1 cellular context compared by ENCODE assay signal in the genomic region with DNA sequence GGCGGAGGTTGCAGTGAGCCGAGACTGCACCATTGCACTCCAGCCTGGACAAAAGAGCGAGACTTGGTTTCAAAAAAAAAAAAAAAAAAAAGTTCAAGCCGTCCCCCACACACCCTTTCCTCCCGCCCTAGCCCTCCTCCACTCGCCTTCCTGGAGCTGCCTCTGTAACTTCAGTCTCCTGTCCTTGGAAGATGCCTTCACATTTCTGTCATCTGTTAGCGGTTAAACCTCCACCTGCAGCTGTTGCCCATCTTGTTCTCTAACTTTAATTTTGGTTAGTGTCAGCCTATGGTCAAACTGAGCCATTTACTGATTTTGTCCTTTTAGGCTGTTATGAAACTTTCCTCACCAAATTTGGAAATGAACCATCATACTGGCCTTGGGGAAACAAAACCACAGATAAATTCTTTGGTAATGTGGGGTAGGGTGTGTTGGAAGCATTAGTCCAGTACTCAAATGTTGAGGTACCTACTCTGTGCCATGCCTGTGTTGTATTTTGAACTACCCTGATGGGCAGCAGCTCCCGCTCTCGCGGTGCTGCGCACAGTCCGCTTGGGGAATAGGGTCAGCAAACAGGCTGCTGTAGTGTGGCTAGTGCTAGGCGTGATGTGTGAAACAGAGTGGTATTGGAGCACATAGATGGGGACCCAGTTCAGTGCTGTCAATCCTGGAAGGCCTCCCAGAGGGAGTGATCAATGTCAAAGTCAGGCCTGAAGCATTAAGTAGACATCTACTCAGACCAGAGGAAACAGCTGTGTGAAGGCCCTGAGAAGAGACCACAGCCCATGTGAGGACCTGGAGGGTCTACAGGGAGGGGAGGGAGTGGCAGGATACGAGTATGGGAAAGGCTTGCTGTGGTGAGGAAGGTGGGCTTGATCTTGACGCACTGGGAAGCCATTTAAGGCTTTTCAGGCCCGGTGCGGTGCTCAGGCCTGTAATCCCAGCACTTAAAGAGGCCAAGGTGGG.
A peak's percentile ranks its signal among the peaks of the same experiment; 100 is the strongest.
TF ChIP-seq lines count a peak whose summit lies in the region.

No MANE protein-coding gene starts in this region.

TF ChIP-seq in K562, 482 proteins besides CTCF, POLR2A, EP300 and RAD21:
- TF ChIP-seq, protein P1, sequence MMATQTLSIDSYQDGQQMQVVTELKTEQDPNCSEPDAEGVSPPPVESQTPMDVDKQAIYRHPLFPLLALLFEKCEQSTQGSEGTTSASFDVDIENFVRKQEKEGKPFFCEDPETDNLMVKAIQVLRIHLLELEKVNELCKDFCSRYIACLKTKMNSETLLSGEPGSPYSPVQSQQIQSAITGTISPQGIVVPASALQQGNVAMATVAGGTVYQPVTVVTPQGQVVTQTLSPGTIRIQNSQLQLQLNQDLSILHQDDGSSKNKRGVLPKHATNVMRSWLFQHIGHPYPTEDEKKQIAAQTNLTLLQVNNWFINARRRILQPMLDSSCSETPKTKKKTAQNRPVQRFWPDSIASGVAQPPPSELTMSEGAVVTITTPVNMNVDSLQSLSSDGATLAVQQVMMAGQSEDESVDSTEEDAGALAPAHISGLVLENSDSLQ (IDR thresholded peaks at IDR 0.05): no peak
- TF ChIP-seq ZNF561 (CRISPR knock-in tag; conservative IDR thresholded peaks at IDR 0.05) (no peak), POLR3G (IDR thresholded peaks at IDR 0.05; ENCODE audit: extremely low read depth, insufficient read length, insufficient replicate concordance) (no peak), MEF2A (IDR thresholded peaks at IDR 0.05; ENCODE audit: control insufficient read depth, low read depth, low read length) (no peak), ZNF282 (CRISPR knock-in tag; IDR thresholded peaks at IDR 0.05) (no peak), DPF2 (IDR thresholded peaks at IDR 0.05) (no peak), NFIC (IDR thresholded peaks at IDR 0.05) (no peak), ETV5 (CRISPR knock-in tag; IDR thresholded peaks at IDR 0.05; ENCODE audit: low read depth) (no peak), MTA1 (IDR thresholded peaks at IDR 0.05; ENCODE audit: borderline replicate concordance) (no peak), POLR2AphosphoS2 (IDR thresholded peaks at IDR 0.05; ENCODE audit: low read length) (peak; percentile 50; the same call in 1 of the 2 replicates), ZNF274 (IDR thresholded peaks at IDR 0.05; ENCODE audit: borderline replicate concordance, low read depth, low read length) (no peak), KDM4B (IDR thresholded peaks at IDR 0.05; ENCODE audit: borderline replicate concordance in 2 of 2, low read depth in 1 of 2) (no peak), ETV1 (tag; conservative IDR thresholded peaks at IDR 0.05; ENCODE audit: low read depth) (no peak), RBM17 (IDR thresholded peaks at IDR 0.05; ENCODE audit: borderline replicate concordance, low read depth, low read length) (no peak), ZFP36 (IDR thresholded peaks at IDR 0.05; ENCODE audit: low read depth, low read length, partially characterized antibody) (peak; percentile 86), MYBL2 (IDR thresholded peaks at IDR 0.05; ENCODE audit: low read depth) (no peak), MYBL2 (CRISPR knock-in tag; IDR thresholded peaks at IDR 0.05; ENCODE audit: borderline replicate concordance) (no peak), RBM14 (IDR thresholded peaks at IDR 0.05; ENCODE audit: borderline replicate concordance, insufficient read depth, low read depth, low read length) (no peak), CHD2 (IDR thresholded peaks at IDR 0.05; ENCODE audit: low read depth, low read length) (no peak), ZNF134 (CRISPR knock-in tag; conservative IDR thresholded peaks at IDR 0.05) (no peak), POLR2H (tag; IDR thresholded peaks at IDR 0.05; ENCODE audit: low read depth) (no peak)
- TF ChIP-seq, protein P2, sequence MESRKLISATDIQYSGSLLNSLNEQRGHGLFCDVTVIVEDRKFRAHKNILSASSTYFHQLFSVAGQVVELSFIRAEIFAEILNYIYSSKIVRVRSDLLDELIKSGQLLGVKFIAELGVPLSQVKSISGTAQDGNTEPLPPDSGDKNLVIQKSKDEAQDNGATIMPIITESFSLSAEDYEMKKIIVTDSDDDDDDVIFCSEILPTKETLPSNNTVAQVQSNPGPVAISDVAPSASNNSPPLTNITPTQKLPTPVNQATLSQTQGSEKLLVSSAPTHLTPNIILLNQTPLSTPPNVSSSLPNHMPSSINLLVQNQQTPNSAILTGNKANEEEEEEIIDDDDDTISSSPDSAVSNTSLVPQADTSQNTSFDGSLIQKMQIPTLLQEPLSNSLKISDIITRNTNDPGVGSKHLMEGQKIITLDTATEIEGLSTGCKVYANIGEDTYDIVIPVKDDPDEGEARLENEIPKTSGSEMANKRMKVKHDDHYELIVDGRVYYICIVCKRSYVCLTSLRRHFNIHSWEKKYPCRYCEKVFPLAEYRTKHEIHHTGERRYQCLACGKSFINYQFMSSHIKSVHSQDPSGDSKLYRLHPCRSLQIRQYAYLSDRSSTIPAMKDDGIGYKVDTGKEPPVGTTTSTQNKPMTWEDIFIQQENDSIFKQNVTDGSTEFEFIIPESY (CRISPR knock-in tag; IDR thresholded peaks at IDR 0.05): peak; percentile 39; the same call in 1 of the 2 replicates
- TF ChIP-seq, protein P3, sequence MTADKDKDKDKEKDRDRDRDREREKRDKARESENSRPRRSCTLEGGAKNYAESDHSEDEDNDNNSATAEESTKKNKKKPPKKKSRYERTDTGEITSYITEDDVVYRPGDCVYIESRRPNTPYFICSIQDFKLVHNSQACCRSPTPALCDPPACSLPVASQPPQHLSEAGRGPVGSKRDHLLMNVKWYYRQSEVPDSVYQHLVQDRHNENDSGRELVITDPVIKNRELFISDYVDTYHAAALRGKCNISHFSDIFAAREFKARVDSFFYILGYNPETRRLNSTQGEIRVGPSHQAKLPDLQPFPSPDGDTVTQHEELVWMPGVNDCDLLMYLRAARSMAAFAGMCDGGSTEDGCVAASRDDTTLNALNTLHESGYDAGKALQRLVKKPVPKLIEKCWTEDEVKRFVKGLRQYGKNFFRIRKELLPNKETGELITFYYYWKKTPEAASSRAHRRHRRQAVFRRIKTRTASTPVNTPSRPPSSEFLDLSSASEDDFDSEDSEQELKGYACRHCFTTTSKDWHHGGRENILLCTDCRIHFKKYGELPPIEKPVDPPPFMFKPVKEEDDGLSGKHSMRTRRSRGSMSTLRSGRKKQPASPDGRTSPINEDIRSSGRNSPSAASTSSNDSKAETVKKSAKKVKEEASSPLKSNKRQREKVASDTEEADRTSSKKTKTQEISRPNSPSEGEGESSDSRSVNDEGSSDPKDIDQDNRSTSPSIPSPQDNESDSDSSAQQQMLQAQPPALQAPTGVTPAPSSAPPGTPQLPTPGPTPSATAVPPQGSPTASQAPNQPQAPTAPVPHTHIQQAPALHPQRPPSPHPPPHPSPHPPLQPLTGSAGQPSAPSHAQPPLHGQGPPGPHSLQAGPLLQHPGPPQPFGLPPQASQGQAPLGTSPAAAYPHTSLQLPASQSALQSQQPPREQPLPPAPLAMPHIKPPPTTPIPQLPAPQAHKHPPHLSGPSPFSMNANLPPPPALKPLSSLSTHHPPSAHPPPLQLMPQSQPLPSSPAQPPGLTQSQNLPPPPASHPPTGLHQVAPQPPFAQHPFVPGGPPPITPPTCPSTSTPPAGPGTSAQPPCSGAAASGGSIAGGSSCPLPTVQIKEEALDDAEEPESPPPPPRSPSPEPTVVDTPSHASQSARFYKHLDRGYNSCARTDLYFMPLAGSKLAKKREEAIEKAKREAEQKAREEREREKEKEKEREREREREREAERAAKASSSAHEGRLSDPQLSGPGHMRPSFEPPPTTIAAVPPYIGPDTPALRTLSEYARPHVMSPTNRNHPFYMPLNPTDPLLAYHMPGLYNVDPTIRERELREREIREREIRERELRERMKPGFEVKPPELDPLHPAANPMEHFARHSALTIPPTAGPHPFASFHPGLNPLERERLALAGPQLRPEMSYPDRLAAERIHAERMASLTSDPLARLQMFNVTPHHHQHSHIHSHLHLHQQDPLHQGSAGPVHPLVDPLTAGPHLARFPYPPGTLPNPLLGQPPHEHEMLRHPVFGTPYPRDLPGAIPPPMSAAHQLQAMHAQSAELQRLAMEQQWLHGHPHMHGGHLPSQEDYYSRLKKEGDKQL (CRISPR knock-in tag; IDR thresholded peaks at IDR 0.05; ENCODE audit: borderline replicate concordance): no peak
- TF ChIP-seq, protein P4, sequence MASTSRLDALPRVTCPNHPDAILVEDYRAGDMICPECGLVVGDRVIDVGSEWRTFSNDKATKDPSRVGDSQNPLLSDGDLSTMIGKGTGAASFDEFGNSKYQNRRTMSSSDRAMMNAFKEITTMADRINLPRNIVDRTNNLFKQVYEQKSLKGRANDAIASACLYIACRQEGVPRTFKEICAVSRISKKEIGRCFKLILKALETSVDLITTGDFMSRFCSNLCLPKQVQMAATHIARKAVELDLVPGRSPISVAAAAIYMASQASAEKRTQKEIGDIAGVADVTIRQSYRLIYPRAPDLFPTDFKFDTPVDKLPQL (IDR thresholded peaks at IDR 0.05; ENCODE audit: extremely low read depth, insufficient read length): no peak
- TF ChIP-seq, protein P5, sequence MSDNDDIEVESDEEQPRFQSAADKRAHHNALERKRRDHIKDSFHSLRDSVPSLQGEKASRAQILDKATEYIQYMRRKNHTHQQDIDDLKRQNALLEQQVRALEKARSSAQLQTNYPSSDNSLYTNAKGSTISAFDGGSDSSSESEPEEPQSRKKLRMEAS (CRISPR knock-in tag; IDR thresholded peaks at IDR 0.05): no peak
- TF ChIP-seq, protein P6, sequence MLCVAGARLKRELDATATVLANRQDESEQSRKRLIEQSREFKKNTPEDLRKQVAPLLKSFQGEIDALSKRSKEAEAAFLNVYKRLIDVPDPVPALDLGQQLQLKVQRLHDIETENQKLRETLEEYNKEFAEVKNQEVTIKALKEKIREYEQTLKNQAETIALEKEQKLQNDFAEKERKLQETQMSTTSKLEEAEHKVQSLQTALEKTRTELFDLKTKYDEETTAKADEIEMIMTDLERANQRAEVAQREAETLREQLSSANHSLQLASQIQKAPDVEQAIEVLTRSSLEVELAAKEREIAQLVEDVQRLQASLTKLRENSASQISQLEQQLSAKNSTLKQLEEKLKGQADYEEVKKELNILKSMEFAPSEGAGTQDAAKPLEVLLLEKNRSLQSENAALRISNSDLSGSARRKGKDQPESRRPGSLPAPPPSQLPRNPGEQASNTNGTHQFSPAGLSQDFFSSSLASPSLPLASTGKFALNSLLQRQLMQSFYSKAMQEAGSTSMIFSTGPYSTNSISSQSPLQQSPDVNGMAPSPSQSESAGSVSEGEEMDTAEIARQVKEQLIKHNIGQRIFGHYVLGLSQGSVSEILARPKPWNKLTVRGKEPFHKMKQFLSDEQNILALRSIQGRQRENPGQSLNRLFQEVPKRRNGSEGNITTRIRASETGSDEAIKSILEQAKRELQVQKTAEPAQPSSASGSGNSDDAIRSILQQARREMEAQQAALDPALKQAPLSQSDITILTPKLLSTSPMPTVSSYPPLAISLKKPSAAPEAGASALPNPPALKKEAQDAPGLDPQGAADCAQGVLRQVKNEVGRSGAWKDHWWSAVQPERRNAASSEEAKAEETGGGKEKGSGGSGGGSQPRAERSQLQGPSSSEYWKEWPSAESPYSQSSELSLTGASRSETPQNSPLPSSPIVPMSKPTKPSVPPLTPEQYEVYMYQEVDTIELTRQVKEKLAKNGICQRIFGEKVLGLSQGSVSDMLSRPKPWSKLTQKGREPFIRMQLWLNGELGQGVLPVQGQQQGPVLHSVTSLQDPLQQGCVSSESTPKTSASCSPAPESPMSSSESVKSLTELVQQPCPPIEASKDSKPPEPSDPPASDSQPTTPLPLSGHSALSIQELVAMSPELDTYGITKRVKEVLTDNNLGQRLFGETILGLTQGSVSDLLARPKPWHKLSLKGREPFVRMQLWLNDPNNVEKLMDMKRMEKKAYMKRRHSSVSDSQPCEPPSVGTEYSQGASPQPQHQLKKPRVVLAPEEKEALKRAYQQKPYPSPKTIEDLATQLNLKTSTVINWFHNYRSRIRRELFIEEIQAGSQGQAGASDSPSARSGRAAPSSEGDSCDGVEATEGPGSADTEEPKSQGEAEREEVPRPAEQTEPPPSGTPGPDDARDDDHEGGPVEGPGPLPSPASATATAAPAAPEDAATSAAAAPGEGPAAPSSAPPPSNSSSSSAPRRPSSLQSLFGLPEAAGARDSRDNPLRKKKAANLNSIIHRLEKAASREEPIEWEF (CRISPR knock-in tag; IDR thresholded peaks at IDR 0.05): no peak
- TF ChIP-seq, protein P7, sequence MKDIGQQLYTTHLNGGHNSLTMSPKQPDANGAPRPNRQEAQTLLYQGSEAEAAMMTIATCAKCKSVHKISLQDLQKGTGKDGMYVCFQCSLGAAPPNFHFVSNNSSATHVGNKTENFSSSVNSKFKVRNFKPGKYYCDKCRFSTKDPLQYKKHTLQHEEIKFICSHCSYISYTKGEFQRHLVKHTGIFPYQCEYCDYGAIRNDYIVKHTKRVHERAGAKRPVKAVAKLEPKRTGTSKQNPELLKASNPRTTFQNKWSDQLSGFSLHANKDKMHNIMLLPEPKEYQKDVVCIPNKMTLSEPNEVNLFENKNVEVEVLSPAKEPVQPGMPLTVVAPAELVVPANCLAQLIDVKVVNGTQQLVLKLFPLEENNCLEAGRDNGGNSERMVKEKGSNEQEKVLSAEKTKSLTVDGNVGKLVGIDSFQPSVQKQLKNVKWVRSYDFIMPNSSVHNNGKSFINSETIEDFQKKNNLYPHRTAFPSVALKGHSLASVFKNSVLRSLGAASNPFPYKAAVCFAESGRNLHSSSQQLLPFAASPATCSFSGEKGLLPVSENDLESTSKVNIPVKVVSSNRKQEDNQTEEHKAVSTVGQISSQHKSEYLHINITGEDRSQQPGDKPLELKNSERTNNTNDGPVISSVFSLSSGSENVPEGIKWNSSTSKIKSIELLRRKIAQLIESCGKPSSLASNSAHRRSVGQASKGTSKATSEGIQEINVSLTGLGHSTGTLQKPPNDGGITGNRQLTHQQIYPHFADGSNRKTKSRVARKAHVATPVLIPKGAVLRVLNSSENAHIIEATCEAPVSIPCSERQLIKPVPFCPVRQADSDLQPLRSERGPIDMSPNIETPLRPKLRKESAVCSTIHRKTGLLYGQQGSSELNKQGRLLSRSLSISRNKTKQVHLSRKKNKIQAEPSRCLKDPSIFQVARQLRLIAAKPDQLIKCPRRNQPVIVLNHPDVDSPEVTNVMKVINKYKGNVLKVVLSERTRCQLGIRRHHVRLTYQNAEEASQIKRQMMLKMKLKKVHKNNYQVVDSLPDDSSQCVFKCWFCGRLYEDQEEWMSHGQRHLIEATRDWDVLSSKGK (CRISPR knock-in tag; IDR thresholded peaks at IDR 0.05): no peak
